8 cellular contexts compared by ENCODE assay signal in the genomic region with DNA sequence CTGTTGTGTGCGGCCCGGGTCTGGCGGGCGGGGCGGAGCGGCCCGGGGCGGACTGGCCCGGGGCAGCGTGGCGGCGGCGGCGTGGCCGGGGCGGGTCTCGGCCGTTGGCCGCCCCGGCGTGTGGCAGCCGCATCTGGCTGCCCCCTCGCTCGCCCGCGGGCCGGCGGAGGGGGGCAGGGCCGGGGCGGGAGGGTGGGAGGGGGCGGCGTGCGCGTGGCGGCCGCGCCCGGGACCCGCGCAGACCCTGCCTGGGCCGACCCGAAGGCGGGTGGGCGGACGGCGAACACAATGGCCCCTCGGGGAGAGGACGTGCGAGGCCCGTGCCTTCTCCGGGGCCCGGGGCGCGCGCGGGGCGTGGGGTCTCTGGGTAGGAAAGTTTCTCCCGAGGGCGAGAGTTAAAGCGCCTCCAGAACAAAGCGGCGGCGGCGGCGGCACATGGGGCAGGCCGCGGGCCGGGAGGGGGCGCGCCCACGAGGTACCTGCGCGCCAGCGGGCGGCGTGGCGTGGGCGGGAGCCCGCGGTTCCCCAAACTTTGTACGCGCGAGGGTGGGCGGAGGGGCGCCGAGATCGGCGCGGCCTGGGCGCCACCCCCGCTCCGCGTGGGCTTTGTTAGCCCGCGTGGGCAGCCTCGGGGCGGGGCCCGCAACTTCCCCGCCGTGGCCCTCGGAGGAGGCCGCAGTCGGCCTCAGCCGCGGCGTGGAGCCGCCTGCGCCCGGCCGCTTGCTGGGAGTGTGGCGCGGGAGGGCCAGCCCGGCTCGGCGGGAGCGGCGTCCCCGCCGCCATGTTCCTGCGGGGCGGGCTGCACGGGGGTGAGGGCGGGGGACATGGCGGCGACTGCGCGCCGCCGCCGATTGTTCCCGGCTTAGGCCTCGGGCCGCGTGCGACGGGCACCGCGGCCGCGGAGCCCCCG. TPM values are rescaled to one million over a fixed set of nuclear protein-coding genes. Genes with fewer than 3 reads are reported as not detected.
DNase-seq lines count a peak whose midpoint lies in the region; ATAC-seq, FAIRE-seq and TF ChIP-seq lines count a peak whose summit lies in the region.

No MANE protein-coding gene starts in this region.

- H3K4me3 ChIP-seq in Panc1 (ENCODE audit: low read depth in 2 of 2, low read length in 2 of 2) (peak overlapping the region; percentile 44 to 67), pancreas (peak overlapping the region; percentile 76 to 96 (median 88))

- H3K36me3 ChIP-seq in Panc1 (ENCODE audit: control insufficient read depth, insufficient read depth, low read length) (peaks cover 33% of the 10 kb centered on the region), pancreas (peaks cover 0 to under 1% (median 0%) of the 10 kb centered on the region in 3 donors)

- H3K9me3 ChIP-seq in Panc1 (ENCODE audit: control insufficient read depth, insufficient read depth, low read depth, low read length) (no peaks in the 10 kb centered on the region), pancreas (no peaks in the 10 kb centered on the region)

- H3K27ac Mint-ChIP-seq in type B pancreatic cell, result no peak overlapping the region

- peaks cover 9% of the 10 kb centered on the region; the same call in 1 of the 2 replicates for H3K27me3 ChIP-seq in Panc1 (ENCODE audit: control insufficient read depth, insufficient read depth, low read length)
- peaks cover 0 to 7% (median 0%) of the 10 kb centered on the region in 4 donors for H3K27me3 ChIP-seq in pancreas

- H3K9me3 Mint-ChIP-seq in type B pancreatic cell, result no peaks in the 10 kb centered on the region

- peaks cover 31% of the 10 kb centered on the region for H3K36me3 Mint-ChIP-seq in type B pancreatic cell

- POLR2A ChIA-PET in Panc1 (lab: Charles Lee), result interaction anchor here (0.6 kb wide), 1 partner anchor 726 kb away, joined by 3 read pairs; no protein-coding TSS in a partner anchor

- H3K27ac ChIP-seq in Panc1 (ENCODE audit: low read length) (no peak overlapping the region), pancreas (peak overlapping the region; percentile 83 to 97 (median 96))

- peaks cover 9% of the 10 kb centered on the region for H3K4me1 ChIP-seq in Panc1 (ENCODE audit: control insufficient read depth, insufficient read depth, low read length)
- peaks cover 10 to 20% (median 16%) of the 10 kb centered on the region in 3 donors for H3K4me1 ChIP-seq in pancreas

- no peak for FAIRE-seq in pancreas (lab: Jason Lieb, UNC)

- in situ Hi-C loops in Panc1 (cut with HindIII; ENCODE audit: low pct_unique_long_range_greater_than_20kb, low sequenced_read_pairs), result no loop called here

- WGBS in pancreas, 2 donors, result 0 to 1% methylated on average over 26 to 141 of the region's 141 CpGs

- peaks cover 34% of the 10 kb centered on the region for H3K4me1 Mint-ChIP-seq in type B pancreatic cell (ENCODE audit: unreplicated experiment)

- H3K27me3 Mint-ChIP-seq in type B pancreatic cell, result peaks cover 14% of the 10 kb centered on the region

- H3K4me3 Mint-ChIP-seq in type B pancreatic cell, result no peak overlapping the region

- CTCF ChIA-PET in Panc1 (lab: Charles Lee), result no interaction called here

- DNase-seq in NCI-H1417 (lab: John Stamatoyannopoulos, UW) (peak; percentile 58 to 88 (median 75)), NCI-H1417 treated with DMSO at 0.1 percent for 48 hours (lab: John Stamatoyannopoulos, UW) (no peak), Panc1 (ENCODE audit: low read depth, low spot score) (no peak), glomerular visceral epithelial cell (ENCODE audit: extremely low spot score) (peak; percentile 35), pancreas (peak; percentile 34 to 83 (median 55)), type B pancreatic cell (ENCODE audit: extremely low spot score, unreplicated experiment) (peak; percentile 75)
- DNase-seq in activated naive CD4-positive, alpha-beta T cell treated with Interleukin-2 at 50 U/mL for 16 hours, result peak; percentile 77

- TF ChIP-seq CTCF in Panc1 (IDR thresholded peaks at IDR 0.05) (no peak), pancreas (IDR thresholded peaks at IDR 0.05) (no peak), type B pancreatic cell (conservative IDR thresholded peaks at IDR 0.05) (no peak)

- BruUV-seq in Panc1 (replicated peaks; lab: Mats Ljungman, UMichigan), result no TSS peak

- intact Hi-C loops in Panc1 (cut with micrococcal nuclease; ENCODE audit: unreplicated experiment) (loop anchor here (5.0 kb wide), 1 partner anchor 216 kb away; no protein-coding TSS in a partner anchor), pancreas (cut with DNase I) (no loop called here)

- ATAC-seq in HG02852 (IDR thresholded peaks at IDR 0.05; ENCODE audit: unreplicated experiment) (peak; percentile 35), Panc1 (peak; percentile 77), pancreas (peak; percentile 8 to 68 (median 46))

RNA-seq across cellular contexts. Expression of gene MIR17HG, which starts 0.8 kb away (rescaled TPM):
- 3.1 TPM for total RNA-seq in Panc1 (2021; ENCODE audit: unreplicated experiment)
- polyA plus RNA-seq in Panc1 (2012; ENCODE audit: insufficient read length), result 0.34 TPM
- 1 to 10 TPM; 2.3 to 4.3 (median 3.1) TPM for total RNA-seq in pancreas
- polyA plus RNA-seq in pancreas, result 1 to 10 TPM; 4.1 to 6.0 TPM
- 5.3 and 21.8 TPM in 2 replicates for total RNA-seq in type B pancreatic cell (ENCODE audit: low replicate concordance)

RNA-seq across cellular contexts. Expression of gene GPC5, which starts 50.2 kb away (rescaled TPM):
- total RNA-seq in Panc1 (2021; ENCODE audit: unreplicated experiment), result 0.26 TPM
- not detected for polyA plus RNA-seq in Panc1 (2012; ENCODE audit: insufficient read length)
- under 1 TPM in 2 of 6 donors, not detected in 4; 0.12 to 0.35 TPM for total RNA-seq in pancreas
- under 1 TPM in 1 of 2 donors, not detected in 1; 0.35 TPM for polyA plus RNA-seq in pancreas
- total RNA-seq in type B pancreatic cell (ENCODE audit: low replicate concordance), result 2.8 and 4.2 TPM in 2 replicates

Comparison
In these comparisons a context has a peak if more than half of its experiments do, and no peak if none do; other contexts are left out.
1. DNase-seq: peak in NCI-H1417 (3 of 3), activated naive CD4-positive, alpha-beta T cell treated with Interleukin-2 at 50 U/mL for 16 hours (single experiment), glomerular visceral epithelial cell (single experiment), pancreas (6 of 6) and type B pancreatic cell (single experiment); none in NCI-H1417 treated with DMSO at 0.1 percent for 48 hours (single experiment) and Panc1 (single experiment).
2. Peak in every context shown above with its lines, with median percentiles within 50 percentile points of each other: ATAC-seq.